Comparison of ENCODE assay signal across 15 cellular contexts in the genomic region with DNA sequence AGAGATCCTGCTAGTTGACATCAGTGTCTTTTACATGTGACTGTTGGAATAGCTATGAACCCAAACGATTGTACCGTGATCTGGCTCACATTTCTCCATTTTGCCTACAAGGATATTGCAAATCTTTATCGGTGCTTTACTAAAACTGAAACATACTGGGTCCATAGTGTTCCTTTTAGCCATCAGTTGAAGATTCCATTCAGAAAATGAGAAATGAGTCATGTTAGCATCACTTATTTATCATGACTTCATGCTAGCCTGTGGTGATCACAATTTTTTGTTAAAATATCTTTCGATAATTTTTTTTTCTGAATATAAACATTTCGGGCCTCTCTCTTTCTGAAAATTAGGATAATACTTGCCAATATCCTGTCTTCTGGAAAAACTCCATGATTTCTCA.
DNase-seq lines count a peak whose midpoint lies in the region; ATAC-seq, FAIRE-seq and TF ChIP-seq lines count a peak whose summit lies in the region.
"Had no signal": no experiment of that assay in that cellular context is flagged by ENCODE, and none has a peak within 500 bp of the region (broad histone marks: within the 10 kb centered on the region; RNA-seq: fewer than 3 reads in every experiment).

No MANE protein-coding gene starts in this region.

- no peaks in the 10 kb centered on the region for H3K36me3 ChIP-seq in astrocyte (ENCODE audit: insufficient read depth, low read length)
- H3K36me3 ChIP-seq: BE2C had no signal

- H3K27ac ChIP-seq in A549 = no peak overlapping the region
- H3K27ac ChIP-seq in astrocyte (ENCODE audit: low read depth, low read length) = no peak overlapping the region
- no peak overlapping the region for H3K27ac ChIP-seq in foreskin keratinocyte
- H3K27ac ChIP-seq: C4-2B, HL-60 had no signal

- TF ChIP-seq POLR2A in A549 (IDR thresholded peaks at IDR 0.05; ENCODE audit: low read length) = no peak

- no peak for TF ChIP-seq RAD21 in A549 (conservative IDR thresholded peaks at IDR 0.05 in 1 of 2, IDR thresholded peaks at IDR 0.05 in 1 of 2)

- no peak for TF ChIP-seq EP300 in A549 (IDR thresholded peaks at IDR 0.05)

- H3K36me3 Mint-ChIP-seq in astrocyte (ENCODE audit: low read depth, unreplicated experiment) = peaks cover 2% of the 10 kb centered on the region
- H3K36me3 Mint-ChIP-seq in stimulated activated effector memory CD8-positive, alpha-beta T cell treated with anti-CD3 and anti-CD28 coated beads, Interleukin-12 subunit alpha, Interleukin-12 subunit beta, amount 100 ng/mL, for 72 hours = no peaks in the 10 kb centered on the region
- H3K36me3 Mint-ChIP-seq: CD4-positive, alpha-beta memory T cell had no signal

- WGBS in A549 (ENCODE audit: missing lambda C conversion rate) = 21% methylated on average over 5 of the region's 5 CpGs

- DNase-seq in A549 (ENCODE audit: low read depth in 1 of 2, low spot score in 1 of 2) (no peak), ELR (ENCODE audit: low read depth) (peak; percentile 64), astrocyte (ENCODE audit: low read depth) (peak; percentile 14), foreskin keratinocyte (peak in 1 of 2 donors; percentile 9), DMS114 treated with DMSO at 0.1 percent for 48 hours (lab: John Stamatoyannopoulos, UW; ENCODE audit: unreplicated experiment) (no peak), NCI-H1436 (lab: John Stamatoyannopoulos, UW) (no peak)
- no peak for DNase-seq in stimulated activated effector memory CD8-positive, alpha-beta T cell treated with anti-CD3 and anti-CD28 coated beads, Interleukin-12 subunit alpha, Interleukin-12 subunit beta, amount 100 ng/mL, for 72 hours (ENCODE audit: low spot score in 2 of 2)
- DNase-seq: BE2C; CD4-positive, alpha-beta memory T cell; DMS153; DND-41 had no signal

- no peaks in the 10 kb centered on the region for H3K9me3 ChIP-seq in A549
- H3K9me3 ChIP-seq in astrocyte (ENCODE audit: insufficient read depth, low read depth, low read length) = no peaks in the 10 kb centered on the region
- H3K9me3 ChIP-seq: BE2C had no signal

- H3K4me3 ChIP-seq in A549 (no peak overlapping the region), astrocyte (ENCODE audit: insufficient read depth, low read depth, low read length) (no peak overlapping the region)

- no peak overlapping the region for H3K4me3 Mint-ChIP-seq in astrocyte (ENCODE audit: unreplicated experiment)
- H3K4me3 Mint-ChIP-seq in stimulated activated effector memory CD8-positive, alpha-beta T cell treated with anti-CD3 and anti-CD28 coated beads, Interleukin-12 subunit alpha, Interleukin-12 subunit beta, amount 100 ng/mL, for 72 hours = no peak overlapping the region
- H3K4me3 Mint-ChIP-seq: CD4-positive, alpha-beta memory T cell had no signal

- H3K27me3 Mint-ChIP-seq in astrocyte (ENCODE audit: low read depth, unreplicated experiment) = no peaks in the 10 kb centered on the region
- H3K27me3 Mint-ChIP-seq: CD4-positive, alpha-beta memory T cell had no signal

- no peaks in the 10 kb centered on the region for H3K79me2 ChIP-seq in astrocyte (ENCODE audit: insufficient read depth, low read length)

- no peaks in the 10 kb centered on the region for H3K27me3 ChIP-seq in astrocyte (ENCODE audit: insufficient read depth, low read length)
- no peaks in the 10 kb centered on the region for H3K27me3 ChIP-seq in foreskin keratinocyte
- H3K27me3 ChIP-seq: BE2C had no signal

- ATAC-seq in A549 (no peak), foreskin keratinocyte (peak; percentile 28)
- ATAC-seq in stimulated activated effector memory CD8-positive, alpha-beta T cell treated with anti-CD3 and anti-CD28 coated beads, Interleukin-12 subunit alpha, Interleukin-12 subunit beta, amount 100 ng/mL, for 72 hours = no peak
- ATAC-seq: HCT116 had no signal

- no peak overlapping the region for H3K9ac ChIP-seq in astrocyte (ENCODE audit: low read length)

- TF ChIP-seq CTCF in A549 (IDR thresholded peaks at IDR 0.05) (no peak), astrocyte (IDR thresholded peaks at IDR 0.05; ENCODE audit: insufficient read depth, low read depth, low read length) (no peak), foreskin keratinocyte (conservative IDR thresholded peaks at IDR 0.05) (no peak)

- FAIRE-seq in A549 (lab: Jason Lieb, UNC) (peak; percentile 7), astrocyte (lab: Jason Lieb, UNC) (peak; percentile 67)
- FAIRE-seq: H54 had no signal

- H2AFZ ChIP-seq in astrocyte (ENCODE audit: low read depth, low read length) = no peak overlapping the region

- H3K4me2 ChIP-seq in A549 = no peak overlapping the region
- H3K4me2 ChIP-seq in astrocyte (ENCODE audit: low read length) = peak overlapping the region; percentile 6

- H4K20me1 ChIP-seq in astrocyte (ENCODE audit: insufficient read depth, low read length) = no peaks in the 10 kb centered on the region

- POLR2A ChIA-PET in A549 (lab: Yijun Ruan, JAX) = no interaction called here

- H3K4me1 Mint-ChIP-seq in astrocyte (ENCODE audit: low read depth, unreplicated experiment) = peaks cover 8% of the 10 kb centered on the region
- no peaks in the 10 kb centered on the region for H3K4me1 Mint-ChIP-seq in stimulated activated effector memory CD8-positive, alpha-beta T cell treated with anti-CD3 and anti-CD28 coated beads, Interleukin-12 subunit alpha, Interleukin-12 subunit beta, amount 100 ng/mL, for 72 hours
- H3K4me1 Mint-ChIP-seq: CD4-positive, alpha-beta memory T cell had no signal

- H3K4me1 ChIP-seq in A549 (no peaks in the 10 kb centered on the region), astrocyte (ENCODE audit: insufficient read depth, low read length) (peaks cover 16% of the 10 kb centered on the region), foreskin keratinocyte (peaks cover 14% of the 10 kb centered on the region)
- H3K4me1 ChIP-seq: BE2C had no signal

- peaks cover 5% of the 10 kb centered on the region for H3K9me3 Mint-ChIP-seq in astrocyte (ENCODE audit: unreplicated experiment)
- no peaks in the 10 kb centered on the region for H3K9me3 Mint-ChIP-seq in stimulated activated effector memory CD8-positive, alpha-beta T cell treated with anti-CD3 and anti-CD28 coated beads, Interleukin-12 subunit alpha, Interleukin-12 subunit beta, amount 100 ng/mL, for 72 hours

- H3K27ac Mint-ChIP-seq in astrocyte (ENCODE audit: unreplicated experiment) = no peak overlapping the region
- H3K27ac Mint-ChIP-seq in stimulated activated effector memory CD8-positive, alpha-beta T cell treated with anti-CD3 and anti-CD28 coated beads, Interleukin-12 subunit alpha, Interleukin-12 subunit beta, amount 100 ng/mL, for 72 hours = no peak overlapping the region
- H3K27ac Mint-ChIP-seq: CD4-positive, alpha-beta memory T cell had no signal

- CTCF ChIA-PET in A549 (lab: Yijun Ruan, JAX) = interaction anchor here (0.7 kb wide), 1 partner anchor 28 kb away, joined by 3 read pairs; no protein-coding TSS in a partner anchor

TF ChIP-seq in A549, 52 proteins besides CTCF, POLR2A, EP300 and RAD21:
- TF ChIP-seq CEBPB (IDR thresholded peaks at IDR 0.05) (no peak), HEYL (CRISPR knock-in tag; IDR thresholded peaks at IDR 0.05) (no peak), EHMT2 (IDR thresholded peaks at IDR 0.05; ENCODE audit: low read depth) (no peak), MAFK (IDR thresholded peaks at IDR 0.05; ENCODE audit: partially characterized antibody) (no peak), HOXA7 (CRISPR knock-in tag; IDR thresholded peaks at IDR 0.05) (no peak), CBX2 (IDR thresholded peaks at IDR 0.05; ENCODE audit: borderline replicate concordance, low read depth) (no peak), KDM1A (IDR thresholded peaks at IDR 0.05; ENCODE audit: low read depth) (no peak), KDM5A (IDR thresholded peaks at IDR 0.05) (no peak), NFE2L2 (conservative IDR thresholded peaks at IDR 0.05; ENCODE audit: low read length) (no peak), ZSCAN20 (CRISPR knock-in tag; IDR thresholded peaks at IDR 0.05) (no peak), SREBF2 (IDR thresholded peaks at IDR 0.05) (no peak), JUN (IDR thresholded peaks at IDR 0.05) (no peak), EHF (CRISPR knock-in tag; IDR thresholded peaks at IDR 0.05) (no peak), RCOR1 (IDR thresholded peaks at IDR 0.05; ENCODE audit: low read depth, low read length) (no peak), BHLHE40 (IDR thresholded peaks at IDR 0.05; ENCODE audit: low read depth, low read length) (no peak), CHD2 (IDR thresholded peaks at IDR 0.05; ENCODE audit: low read length, partially characterized antibody) (no peak), MYC (IDR thresholded peaks at IDR 0.05; ENCODE audit: borderline replicate concordance, low read length) (no peak), GATA3 (IDR thresholded peaks at IDR 0.05; ENCODE audit: borderline replicate concordance) (no peak)
- TF ChIP-seq, protein P1, sequence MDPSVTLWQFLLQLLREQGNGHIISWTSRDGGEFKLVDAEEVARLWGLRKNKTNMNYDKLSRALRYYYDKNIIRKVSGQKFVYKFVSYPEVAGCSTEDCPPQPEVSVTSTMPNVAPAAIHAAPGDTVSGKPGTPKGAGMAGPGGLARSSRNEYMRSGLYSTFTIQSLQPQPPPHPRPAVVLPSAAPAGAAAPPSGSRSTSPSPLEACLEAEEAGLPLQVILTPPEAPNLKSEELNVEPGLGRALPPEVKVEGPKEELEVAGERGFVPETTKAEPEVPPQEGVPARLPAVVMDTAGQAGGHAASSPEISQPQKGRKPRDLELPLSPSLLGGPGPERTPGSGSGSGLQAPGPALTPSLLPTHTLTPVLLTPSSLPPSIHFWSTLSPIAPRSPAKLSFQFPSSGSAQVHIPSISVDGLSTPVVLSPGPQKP (IDR thresholded peaks at IDR 0.05; ENCODE audit: low read depth, low read length) = no peak
- TF ChIP-seq, protein P2, sequence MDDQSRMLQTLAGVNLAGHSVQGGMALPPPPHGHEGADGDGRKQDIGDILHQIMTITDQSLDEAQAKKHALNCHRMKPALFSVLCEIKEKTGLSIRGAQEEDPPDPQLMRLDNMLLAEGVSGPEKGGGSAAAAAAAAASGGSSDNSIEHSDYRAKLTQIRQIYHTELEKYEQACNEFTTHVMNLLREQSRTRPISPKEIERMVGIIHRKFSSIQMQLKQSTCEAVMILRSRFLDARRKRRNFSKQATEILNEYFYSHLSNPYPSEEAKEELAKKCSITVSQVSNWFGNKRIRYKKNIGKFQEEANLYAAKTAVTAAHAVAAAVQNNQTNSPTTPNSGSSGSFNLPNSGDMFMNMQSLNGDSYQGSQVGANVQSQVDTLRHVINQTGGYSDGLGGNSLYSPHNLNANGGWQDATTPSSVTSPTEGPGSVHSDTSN (IDR thresholded peaks at IDR 0.05) = no peak

Comparison
In these comparisons a context has a peak if more than half of its experiments do, and no peak if none do; other contexts are left out.
1. DNase-seq: peak in ELR (single experiment) and astrocyte (single experiment); none in A549 (0 of 2), DMS114 treated with DMSO at 0.1 percent for 48 hours (single experiment), stimulated activated effector memory CD8-positive, alpha-beta T cell treated with anti-CD3 and anti-CD28 coated beads, Interleukin-12 subunit alpha, Interleukin-12 subunit beta, amount 100 ng/mL, for 72 hours (0 of 2) and NCI-H1436 (single experiment).